In genomic region chr17:68101075-68101991, GRCh38 we compare ENCODE assay signal across 8 cellular contexts.
DNase-seq lines count a peak whose midpoint lies in the region; ATAC-seq, FAIRE-seq and TF ChIP-seq lines count a peak whose summit lies in the region.

No MANE protein-coding gene starts in this region.

- H3K27ac ChIP-seq in DND-41 (ENCODE audit: low read length) (peak overlapping the region; percentile 92), K562 (ENCODE audit: extremely low read depth, low read depth, low read length) (peak overlapping the region; percentile 44; the same call in 1 of the 3 replicates)

- FAIRE-seq in K562 (lab: Jason Lieb, UNC), result no peak
- peak; percentile 98 for FAIRE-seq in urothelium cell line (lab: Jason Lieb, UNC)

- POLR2A ChIA-PET in K562 (lab: Yijun Ruan, JAX), result no interaction called here

- intact Hi-C loops in K562 (cut with micrococcal nuclease), result no loop called here

- H3K9ac ChIP-seq in DND-41 (ENCODE audit: low read depth, low read length), result peak overlapping the region; percentile 93
- peak overlapping the region; percentile 25 to 78; a peak in 3 of 4 replicates for H3K9ac ChIP-seq in K562 (ENCODE audit: insufficient read depth in 1 of 2, low read depth in 2 of 2, low read length in 2 of 2)

- H2AFZ ChIP-seq in DND-41 (ENCODE audit: low read depth, low read length) (peak overlapping the region; percentile 99), K562 (ENCODE audit: low read depth, low read length) (peak overlapping the region; percentile 68)

- TF ChIP-seq POLR2A in K562 (conservative IDR thresholded peaks at IDR 0.05), result no peak; the same call in 1 of the 2 replicates

- CTCF ChIA-PET in K562 (lab: Yijun Ruan, JAX; ENCODE audit: low intra/inter-chr PET ratio), result no interaction called here

- H3K9me1 ChIP-seq in K562 (ENCODE audit: control insufficient read depth, insufficient read depth, low read length), result no peaks in the 10 kb centered on the region

- no peaks in the 10 kb centered on the region for H3K9me3 ChIP-seq in DND-41 (ENCODE audit: insufficient read depth, low read length, severe bottlenecking)
- 0 out of 2 replicates have a peak, but pooled peaks cover 3% of the 10 kb centered on the region for H3K9me3 ChIP-seq in K562 (replicated peaks; ENCODE audit: control insufficient read depth, insufficient read depth, low read depth, low read length)

- peaks cover 50% of the 10 kb centered on the region for H3K79me2 ChIP-seq in DND-41 (ENCODE audit: insufficient read depth, low read length)
- no peaks in the 10 kb centered on the region for H3K79me2 ChIP-seq in K562 (ENCODE audit: control insufficient read depth, insufficient read depth, low read length)

- H3K4me3 ChIP-seq in DND-41 (ENCODE audit: low read depth in 1 of 2, low read length in 2 of 2) (peak overlapping the region; percentile 94 to 98), K562 (peak overlapping the region; percentile 40)

- H3K4me2 ChIP-seq in DND-41 (ENCODE audit: insufficient read depth, low read length), result peak overlapping the region; percentile 77
- peak overlapping the region; percentile 55 for H3K4me2 ChIP-seq in K562 (ENCODE audit: insufficient read depth, low read length)

- no peaks in the 10 kb centered on the region for H3K27me3 ChIP-seq in DND-41 (ENCODE audit: insufficient read depth, low read length, poor library complexity)
- H3K27me3 ChIP-seq in K562 (ENCODE audit: control insufficient read depth in 2 of 2, insufficient read depth in 2 of 2, low read length in 2 of 2), result no peaks in the 10 kb centered on the region

- peak; percentile 81 for ATAC-seq in DND-41 (ENCODE audit: insufficient read depth, low read depth)
- peak; percentile 60 for ATAC-seq in HG02623 (IDR thresholded peaks at IDR 0.05; ENCODE audit: unreplicated experiment)
- ATAC-seq in K562, result peak; percentile 99

- H3K36me3 ChIP-seq in DND-41 (ENCODE audit: insufficient read depth, low read length) (peaks cover 6% of the 10 kb centered on the region; the same call in 1 of the 2 replicates), K562 (ENCODE audit: control insufficient read depth, insufficient read depth, low read length) (no peaks in the 10 kb centered on the region)

- no peak for TF ChIP-seq EP300 in K562 (IDR thresholded peaks at IDR 0.05; ENCODE audit: low read length)

- WGBS in K562 (ENCODE audit: insufficient coverage, low coverage, missing lambda C conversion rate), result 63% methylated on average over 35 of the region's 88 CpGs

- BruUV-seq in K562 (replicated peaks; lab: Mats Ljungman, UMichigan), result no TSS peak

- H4K20me1 ChIP-seq in DND-41 (ENCODE audit: insufficient read depth, low read length) (no peaks in the 10 kb centered on the region; the same call in 1 of the 2 replicates), K562 (replicated peaks; ENCODE audit: control insufficient read depth, insufficient read depth, low read length) (no peaks in the 10 kb centered on the region)

- H3K4me1 ChIP-seq in DND-41 (ENCODE audit: insufficient read depth, low read length) (peaks cover 30% of the 10 kb centered on the region), K562 (replicated peaks in 1 of 2; ENCODE audit: control insufficient read depth in 2 of 2, insufficient read depth in 2 of 2, low read length in 2 of 2) (peaks cover 0 to 5% of the 10 kb centered on the region in 2 experiments; a peak in 2 of 5 replicates)

- in situ Hi-C loops in K562 (cut with MboI), result no loop called here

- TF ChIP-seq CTCF in DND-41 (IDR thresholded peaks at IDR 0.05; ENCODE audit: borderline replicate concordance, extremely low read depth, low read length, poor library complexity, severe bottlenecking) (no peak), K562 (IDR thresholded peaks at IDR 0.05 in 2 of 3, conservative IDR thresholded peaks at IDR 0.05 in 1 of 3; ENCODE audit: insufficient read depth in 2 of 3, low read depth in 1 of 3, low read length in 3 of 3) (no peak)

- no peak for TF ChIP-seq RAD21 in K562 (CRISPR knock-in tag; conservative IDR thresholded peaks at IDR 0.05 in 1 of 2, IDR thresholded peaks at IDR 0.05 in 1 of 2)

- peak; percentile 78 for DNase-seq in DND-41
- DNase-seq in NCI-H146 treated with DMSO at 0.1 percent for 48 hours (lab: John Stamatoyannopoulos, UW; ENCODE audit: unreplicated experiment), result peak; percentile 94
- DNase-seq in T1000 (lab: John Stamatoyannopoulos, UW), result peak; percentile 84
- peak; percentile 64 to 76 (median 66) for DNase-seq in K562 (ENCODE audit: extremely low read depth in 1 of 4, low spot score in 3 of 4)
- DNase-seq in hippocampal formation (lab: John Stamatoyannopoulos, UW), result peak; percentile 79 to 93
- DNase-seq in putamen (ENCODE audit: low spot score), result peak; percentile 88
- DNase-seq in urothelium cell line (ENCODE audit: low spot score), result peak; percentile 96

TF ChIP-seq in K562, 482 proteins besides CTCF, POLR2A, EP300 and RAD21 (continues in another document):
- TF ChIP-seq ZBTB11 (CRISPR knock-in tag; IDR thresholded peaks at IDR 0.05) (peak in 1 of 3 experiments; percentile 19; a peak in 1 of 6 replicates), SIN3A (IDR thresholded peaks at IDR 0.05; ENCODE audit: borderline replicate concordance in 2 of 2, control insufficient read depth in 1 of 2, low read depth in 2 of 2, low read length in 2 of 2) (no peak), FOXA3 (CRISPR knock-in tag; conservative IDR thresholded peaks at IDR 0.05 in 1 of 2, IDR thresholded peaks at IDR 0.05 in 1 of 2) (no peak), PBX2 (CRISPR knock-in tag; IDR thresholded peaks at IDR 0.05; ENCODE audit: low read depth) (no peak), PBX2 (tag; conservative IDR thresholded peaks at IDR 0.05; ENCODE audit: low read depth) (no peak), ETV5 (CRISPR knock-in tag; IDR thresholded peaks at IDR 0.05; ENCODE audit: low read depth) (no peak), MAZ (CRISPR knock-in tag; conservative IDR thresholded peaks at IDR 0.05 in 1 of 2, IDR thresholded peaks at IDR 0.05 in 1 of 2) (0 out of 4 replicates have a peak, but pooled peaks of 1 of the 2 experiments have one; percentile 29)

Comparison
In these comparisons a context has a peak if more than half of its experiments do, and no peak if none do; other contexts are left out.
1. Peak in every context shown above with its lines: DNase-seq, ATAC-seq, H3K4me3 ChIP-seq and H3K27ac ChIP-seq.